In the genomic region with DNA sequence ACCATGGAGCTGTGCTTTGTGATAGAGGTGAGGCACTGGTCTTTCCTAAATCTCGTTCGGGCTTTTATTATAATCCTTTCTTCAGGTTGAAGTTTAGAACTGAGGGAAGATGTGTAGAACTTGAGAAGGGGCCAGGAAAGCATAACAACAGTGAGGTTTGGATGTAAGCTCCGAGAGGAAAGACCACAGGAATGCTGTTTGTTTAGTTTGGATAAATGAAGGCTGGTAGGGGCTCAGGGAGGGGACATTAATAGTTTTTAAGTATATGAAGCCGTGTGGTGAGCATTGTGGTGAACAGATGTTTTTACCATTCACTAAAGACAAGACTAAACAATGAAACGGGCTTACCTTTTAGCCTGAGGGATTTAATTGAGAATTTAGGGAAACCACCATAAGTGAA, we compare ENCODE assay signal across 14 cellular contexts.
A peak's percentile ranks its signal among the peaks of the same experiment; 100 is the strongest.
DNase-seq lines count a peak whose midpoint lies in the region; ATAC-seq and TF ChIP-seq lines count a peak whose summit lies in the region.
"Had no signal": no experiment of that assay in that cellular context is flagged by ENCODE, and none has a peak within 500 bp of the region (broad histone marks: within the 10 kb centered on the region; RNA-seq: fewer than 3 reads in every experiment).

No MANE protein-coding gene starts in this region.

- no peaks in the 10 kb centered on the region for H3K9me3 Mint-ChIP-seq in GM23338
- H3K9me3 Mint-ChIP-seq in WTC11, result no peaks in the 10 kb centered on the region
- H3K9me3 Mint-ChIP-seq: activated naive CD8-positive, alpha-beta T cell treated with anti-CD3 and anti-CD28 coated beads, Interleukin-2, amount 50 U/mL, for 24 hours had no signal

- no peak for TF ChIP-seq POLR2A in ovary (IDR thresholded peaks at IDR 0.05)

- no peak overlapping the region for H2AFZ ChIP-seq in GM23338

- H4K20me1 ChIP-seq in GM23338 (replicated peaks; ENCODE audit: insufficient read depth), result no peaks in the 10 kb centered on the region; the same call in 1 of the 2 replicates

- no peaks in the 10 kb centered on the region for H3F3A ChIP-seq in GM23338 (replicated peaks; ENCODE audit: low read depth)

- WGBS in ovary, 3 donors, result 26 to 53% (median 31%) methylated on average over 5 of the region's 5 CpGs

- H3K4me3 Mint-ChIP-seq in GM23338 (no peak overlapping the region), WTC11 (no peak overlapping the region)
- H3K4me3 Mint-ChIP-seq: activated CD8-positive, alpha-beta memory T cell treated with anti-CD3 and anti-CD28 coated beads, Interleukin-2, amount 10 ng/mL, durations not matched to agents 7 days and 5 days; activated naive CD8-positive, alpha-beta T cell treated with anti-CD3 and anti-CD28 coated beads, Interleukin-2, amount 50 U/mL, for 24 hours had no signal

- H3K9me3 ChIP-seq in ovary, result no peaks in the 10 kb centered on the region
- H3K9me3 ChIP-seq: thyroid gland had no signal

- no peaks in the 10 kb centered on the region for H3K27me3 Mint-ChIP-seq in GM23338 (ENCODE audit: insufficient read depth, low read depth, poor library complexity)
- H3K27me3 Mint-ChIP-seq in WTC11 (ENCODE audit: low read depth), result no peaks in the 10 kb centered on the region
- H3K27me3 Mint-ChIP-seq: activated CD8-positive, alpha-beta memory T cell treated with anti-CD3 and anti-CD28 coated beads, Interleukin-2, amount 10 ng/mL, durations not matched to agents 7 days and 5 days; activated naive CD8-positive, alpha-beta T cell treated with anti-CD3 and anti-CD28 coated beads, Interleukin-2, amount 50 U/mL, for 24 hours had no signal

- no peak for TF ChIP-seq CTCF in GM23338 (conservative IDR thresholded peaks at IDR 0.05; ENCODE audit: low read depth in 2 of 2)
- no peak for TF ChIP-seq CTCF in WTC11 (IDR thresholded peaks at IDR 0.05)
- TF ChIP-seq CTCF in fibroblast of the aortic adventitia (IDR thresholded peaks at IDR 0.05; ENCODE audit: insufficient read depth, low read length), result no peak
- TF ChIP-seq CTCF in ovary (IDR thresholded peaks at IDR 0.05), result no peak

- H3K27ac ChIP-seq in GM23338 (ENCODE audit: low read depth) (no peak overlapping the region), ovary (no peak overlapping the region)
- H3K27ac ChIP-seq: thyroid gland had no signal

- H3K27me3 ChIP-seq in GM23338 (ENCODE audit: insufficient read depth) (no peaks in the 10 kb centered on the region), ovary (no peaks in the 10 kb centered on the region)
- H3K27me3 ChIP-seq: thyroid gland had no signal

- no peak overlapping the region for H3K4me2 ChIP-seq in GM23338

- no peak for ATAC-seq in GM23338
- ATAC-seq in WTC11, result no peak
- ATAC-seq: activated CD8-positive, alpha-beta memory T cell treated with anti-CD3 and anti-CD28 coated beads, Interleukin-2, amount 10 ng/mL, durations not matched to agents 7 days and 5 days; activated naive CD8-positive, alpha-beta T cell treated with anti-CD3 and anti-CD28 coated beads, Interleukin-2, amount 50 U/mL, for 24 hours; Right ventricle myocardium inferior had no signal

- H3K36me3 ChIP-seq in GM23338 (ENCODE audit: insufficient read depth) (peaks cover 12% of the 10 kb centered on the region; the same call in 1 of the 2 replicates), ovary (no peaks in the 10 kb centered on the region)

- POLR2A ChIA-PET in WTC11 (lab: Charles Lee), result no interaction called here

- no peak for TF ChIP-seq EP300 in ovary (IDR thresholded peaks at IDR 0.05)

- DNase-seq in GM23338 (ENCODE audit: low spot score), result no peak
- DNase-seq in WTC11 (ENCODE audit: low spot score), result no peak
- peak; percentile 75 for DNase-seq in fibroblast of the aortic adventitia (ENCODE audit: low read depth)
- peak; percentile 60 for DNase-seq in renal cortical epithelial cell (ENCODE audit: low read depth)
- DNase-seq in stimulated activated CD4-positive, alpha-beta T cell treated with anti-CD3 and anti-CD28 coated beads, Interleukin-2, amount 100 ng/mL, for 24 hours, result no peak
- no peak for DNase-seq in posterior cingulate gyrus
- no peak for DNase-seq in ovary
- DNase-seq in KBM-7, result no peak
- DNase-seq: activated CD8-positive, alpha-beta memory T cell treated with anti-CD3 and anti-CD28 coated beads, Interleukin-2, amount 10 ng/mL, durations not matched to agents 7 days and 5 days; activated naive CD8-positive, alpha-beta T cell treated with anti-CD3 and anti-CD28 coated beads, Interleukin-2, amount 50 U/mL, for 24 hours; effector memory CD4-positive, alpha-beta T cell; NCI-H446 treated with DMSO at 0.1 percent for 48 hours; thyroid gland had no signal

- peak overlapping the region; percentile 37; the same call in 1 of the 2 replicates for H3K27ac Mint-ChIP-seq in GM23338
- peak overlapping the region; percentile 37 for H3K27ac Mint-ChIP-seq in WTC11
- H3K27ac Mint-ChIP-seq: activated CD8-positive, alpha-beta memory T cell treated with anti-CD3 and anti-CD28 coated beads, Interleukin-2, amount 10 ng/mL, durations not matched to agents 7 days and 5 days; activated naive CD8-positive, alpha-beta T cell treated with anti-CD3 and anti-CD28 coated beads, Interleukin-2, amount 50 U/mL, for 24 hours had no signal

- no peaks in the 10 kb centered on the region for H3K79me2 ChIP-seq in GM23338 (replicated peaks; ENCODE audit: insufficient read depth)

- H3K4me1 Mint-ChIP-seq in GM23338 (peaks cover 50% of the 10 kb centered on the region), WTC11 (peaks cover 52% of the 10 kb centered on the region)
- H3K4me1 Mint-ChIP-seq: activated naive CD8-positive, alpha-beta T cell treated with anti-CD3 and anti-CD28 coated beads, Interleukin-2, amount 50 U/mL, for 24 hours had no signal

- CTCF ChIA-PET in WTC11 (lab: Charles Lee), result interaction anchor here (1.0 to 2.9 kb wide), 3 partner anchors 12 to 34 kb away, joined by 4 to 12 read pairs (median 8); no protein-coding TSS in a partner anchor

- intact Hi-C loops in posterior cingulate gyrus (cut with DNase I) (no loop called here), ovary (cut with DNase I) (no loop called here)

- H3K36me3 Mint-ChIP-seq in GM23338 (ENCODE audit: low read depth) (peaks cover 15% of the 10 kb centered on the region; the same call in 2 of the 3 replicates), WTC11 (peaks cover 23% of the 10 kb centered on the region)

- H3K4me3 ChIP-seq in GM23338 (no peak overlapping the region), fibroblast of the aortic adventitia (ENCODE audit: low read depth, low read length) (no peak overlapping the region), ovary (no peak overlapping the region)
- H3K4me3 ChIP-seq: thyroid gland had no signal

- H3K9me2 ChIP-seq in GM23338 (ENCODE audit: insufficient read depth), result no peaks in the 10 kb centered on the region

- in situ Hi-C loops in KBM-7 (cut with MboI; ENCODE audit: low pct_unique_long_range_greater_than_20kb, low sequenced_read_pairs), result no loop called here

- peaks cover 35% of the 10 kb centered on the region for H3K4me1 ChIP-seq in GM23338 (ENCODE audit: insufficient read depth)
- peaks cover 10% of the 10 kb centered on the region for H3K4me1 ChIP-seq in ovary (ENCODE audit: insufficient read depth)

TF ChIP-seq in GM23338, 12 proteins besides CTCF, POLR2A, EP300 and RAD21 (continues in another document):
- no peak for TF ChIP-seq REST (IDR thresholded peaks at IDR 0.05; ENCODE audit: unreplicated experiment)

TF ChIP-seq in WTC11, 78 proteins besides CTCF, POLR2A, EP300 and RAD21:
- TF ChIP-seq FOXK1 (CRISPR knock-in tag; IDR thresholded peaks at IDR 0.05) (no peak), KAT7 (CRISPR knock-in tag; IDR thresholded peaks at IDR 0.05; ENCODE audit: borderline replicate concordance) (no peak), ZNF671 (CRISPR knock-in tag; IDR thresholded peaks at IDR 0.05) (no peak), ZNF121 (CRISPR knock-in tag; IDR thresholded peaks at IDR 0.05) (no peak), CDX4 (CRISPR knock-in tag; IDR thresholded peaks at IDR 0.05; ENCODE audit: borderline replicate concordance) (no peak), ELF4 (CRISPR knock-in tag; IDR thresholded peaks at IDR 0.05; ENCODE audit: low read depth) (no peak)
- TF ChIP-seq, protein P1, sequence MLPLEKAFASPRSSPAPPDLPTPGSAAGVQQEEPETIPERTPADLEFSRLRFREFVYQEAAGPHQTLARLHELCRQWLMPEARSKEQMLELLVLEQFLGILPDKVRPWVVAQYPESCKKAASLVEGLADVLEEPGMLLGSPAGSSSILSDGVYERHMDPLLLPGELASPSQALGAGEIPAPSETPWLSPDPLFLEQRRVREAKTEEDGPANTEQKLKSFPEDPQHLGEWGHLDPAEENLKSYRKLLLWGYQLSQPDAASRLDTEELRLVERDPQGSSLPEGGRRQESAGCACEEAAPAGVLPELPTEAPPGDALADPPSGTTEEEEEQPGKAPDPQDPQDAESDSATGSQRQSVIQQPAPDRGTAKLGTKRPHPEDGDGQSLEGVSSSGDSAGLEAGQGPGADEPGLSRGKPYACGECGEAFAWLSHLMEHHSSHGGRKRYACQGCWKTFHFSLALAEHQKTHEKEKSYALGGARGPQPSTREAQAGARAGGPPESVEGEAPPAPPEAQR (CRISPR knock-in tag; IDR thresholded peaks at IDR 0.05), result no peak
- TF ChIP-seq, protein P2, sequence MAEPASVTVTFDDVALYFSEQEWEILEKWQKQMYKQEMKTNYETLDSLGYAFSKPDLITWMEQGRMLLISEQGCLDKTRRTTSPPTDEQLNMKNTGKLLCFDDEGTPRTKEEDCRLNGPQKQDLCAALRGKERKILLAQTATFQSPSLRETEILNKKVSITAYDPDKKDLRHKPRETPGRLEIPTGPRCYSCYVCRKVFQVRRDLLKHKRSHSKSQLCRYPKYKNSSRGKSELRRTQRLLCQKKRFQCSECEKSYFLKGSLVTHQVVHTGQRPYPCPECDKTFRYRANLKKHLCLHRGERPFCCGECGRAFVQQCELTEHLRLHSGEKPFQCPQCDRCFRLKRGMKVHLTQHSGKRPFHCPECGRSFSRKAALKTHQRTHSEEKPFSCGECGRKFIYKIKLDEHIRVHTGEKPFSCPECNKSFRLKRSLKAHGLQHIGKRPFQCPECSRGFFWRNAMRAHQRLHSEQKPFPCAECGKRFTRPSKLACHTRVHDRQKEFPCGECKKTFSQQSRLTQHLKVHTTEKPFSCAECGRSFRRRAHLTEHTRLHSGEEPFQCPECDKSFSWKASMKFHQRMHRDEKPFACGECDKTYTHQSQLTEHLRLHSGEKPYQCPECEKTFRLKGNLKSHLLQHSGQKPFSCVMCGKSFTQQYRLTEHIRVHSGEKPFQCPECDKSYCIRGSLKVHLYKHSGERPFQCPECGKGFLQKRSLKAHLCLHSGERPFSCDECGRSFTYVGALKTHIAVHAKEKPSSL (CRISPR knock-in tag; conservative IDR thresholded peaks at IDR 0.05), result no peak
- TF ChIP-seq, protein P3, sequence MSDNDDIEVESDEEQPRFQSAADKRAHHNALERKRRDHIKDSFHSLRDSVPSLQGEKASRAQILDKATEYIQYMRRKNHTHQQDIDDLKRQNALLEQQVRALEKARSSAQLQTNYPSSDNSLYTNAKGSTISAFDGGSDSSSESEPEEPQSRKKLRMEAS (CRISPR knock-in tag; IDR thresholded peaks at IDR 0.05), result no peak
TF ChIP-seq in WTC11: peak in this region for 0.

Comparison
In these comparisons a context has a peak if more than half of its experiments do, and no peak if none do; other contexts are left out.
1. DNase-seq: peak in fibroblast of the aortic adventitia (single experiment) and renal cortical epithelial cell (single experiment); none in GM23338 (single experiment), WTC11 (single experiment), stimulated activated CD4-positive, alpha-beta T cell treated with anti-CD3 and anti-CD28 coated beads, Interleukin-2, amount 100 ng/mL, for 24 hours (0 of 2), posterior cingulate gyrus (0 of 10), ovary (0 of 5) and KBM-7 (single experiment).